In genomic region chr4:48340905-48341775, GRCh38 we compare ENCODE assay signal across 1 cellular context.
TF ChIP-seq lines count a peak whose summit lies in the region.

TSS of gene SLAIN2 (plus strand) at chr4:48341529. CDS start at chr4:48341740, 211 bp downstream.

TF ChIP-seq in GM12878, 131 proteins besides CTCF, POLR2A, EP300 and RAD21 (continued from another document and continues in another):
- TF ChIP-seq ZNF592 (IDR thresholded peaks at IDR 0.05) (no peak), IRF4 (IDR thresholded peaks at IDR 0.05; ENCODE audit: low read depth, low read length) (0 out of 2 replicates have a peak, but pooled peaks have one; percentile 7), POLR2AphosphoS5 (IDR thresholded peaks at IDR 0.05; ENCODE audit: low read length) (peak; percentile 91), NR2C2 (IDR thresholded peaks at IDR 0.05; ENCODE audit: borderline replicate concordance, control insufficient read depth, insufficient read length, low read depth) (no peak), SRF (IDR thresholded peaks at IDR 0.05; ENCODE audit: low read depth in 2 of 2, low read length in 2 of 2) (0 out of 4 replicates have a peak, but pooled peaks of 1 of the 2 experiments have one; percentile 46), REST (IDR thresholded peaks at IDR 0.05; ENCODE audit: low read depth, low read length) (no peak), CBX5 (IDR thresholded peaks at IDR 0.05; ENCODE audit: low read depth) (peak; percentile 80), RCOR1 (conservative IDR thresholded peaks at IDR 0.05; ENCODE audit: low read depth, low read length) (no peak), SUPT20H (IDR thresholded peaks at IDR 0.05; ENCODE audit: borderline replicate concordance, control insufficient read depth, low read depth, low read length) (no peak), NRF1 (conservative IDR thresholded peaks at IDR 0.05; ENCODE audit: low read depth, low read length) (no peak), NFYA (IDR thresholded peaks at IDR 0.05; ENCODE audit: borderline replicate concordance, low read depth, low read length) (no peak), KAT2A (conservative IDR thresholded peaks at IDR 0.05; ENCODE audit: control insufficient read depth, low read depth, low read length) (no peak), STAT1 (conservative IDR thresholded peaks at IDR 0.05) (no peak; the same call in 1 of the 2 replicates), MEF2B (IDR thresholded peaks at IDR 0.05; ENCODE audit: partially characterized antibody, poor library complexity, severe bottlenecking) (no peak), KLF5 (IDR thresholded peaks at IDR 0.05; ENCODE audit: partially characterized antibody) (no peak), BCL11A (IDR thresholded peaks at IDR 0.05; ENCODE audit: low read depth, low read length) (no peak), ZZZ3 (IDR thresholded peaks at IDR 0.05; ENCODE audit: control insufficient read depth, insufficient read length, low read depth) (no peak), IRF5 (IDR thresholded peaks at IDR 0.05; ENCODE audit: borderline replicate concordance) (no peak), ZNF207 (IDR thresholded peaks at IDR 0.05; ENCODE audit: borderline replicate concordance) (0 out of 2 replicates have a peak, but pooled peaks have one; percentile 20), SKIL (IDR thresholded peaks at IDR 0.05; ENCODE audit: low read depth, poor library complexity, severe bottlenecking) (peak; percentile 58), TARDBP (IDR thresholded peaks at IDR 0.05; ENCODE audit: borderline replicate concordance) (no peak), DPF2 (IDR thresholded peaks at IDR 0.05) (no peak; the same call in 1 of the 2 replicates), EZH2 (IDR thresholded peaks at IDR 0.05; ENCODE audit: borderline replicate concordance, control insufficient read depth, low read depth, low read length) (no peak), HDAC6 (IDR thresholded peaks at IDR 0.05; ENCODE audit: unreplicated experiment) (no peak), RELB (IDR thresholded peaks at IDR 0.05; ENCODE audit: low read depth) (peak; percentile 3; the same call in 1 of the 2 replicates), BCL3 (IDR thresholded peaks at IDR 0.05; ENCODE audit: borderline replicate concordance, insufficient read depth, low read depth, low read length, poor library complexity, severe bottlenecking) (peak; percentile 42), TBL1XR1 (IDR thresholded peaks at IDR 0.05; ENCODE audit: low read depth, low read length) (no peak), ESRRA (IDR thresholded peaks at IDR 0.05; ENCODE audit: low read length) (no peak), MLLT1 (IDR thresholded peaks at IDR 0.05) (no peak), CHD2 (IDR thresholded peaks at IDR 0.05; ENCODE audit: borderline replicate concordance, low read depth, low read length) (no peak; the same call in 1 of the 2 replicates), BCLAF1 (IDR thresholded peaks at IDR 0.05) (no peak), BMI1 (IDR thresholded peaks at IDR 0.05; ENCODE audit: borderline replicate concordance) (no peak), LARP7 (IDR thresholded peaks at IDR 0.05) (no peak)
